Comparison of ENCODE assay signal across 1 cellular context in the genomic region with DNA sequence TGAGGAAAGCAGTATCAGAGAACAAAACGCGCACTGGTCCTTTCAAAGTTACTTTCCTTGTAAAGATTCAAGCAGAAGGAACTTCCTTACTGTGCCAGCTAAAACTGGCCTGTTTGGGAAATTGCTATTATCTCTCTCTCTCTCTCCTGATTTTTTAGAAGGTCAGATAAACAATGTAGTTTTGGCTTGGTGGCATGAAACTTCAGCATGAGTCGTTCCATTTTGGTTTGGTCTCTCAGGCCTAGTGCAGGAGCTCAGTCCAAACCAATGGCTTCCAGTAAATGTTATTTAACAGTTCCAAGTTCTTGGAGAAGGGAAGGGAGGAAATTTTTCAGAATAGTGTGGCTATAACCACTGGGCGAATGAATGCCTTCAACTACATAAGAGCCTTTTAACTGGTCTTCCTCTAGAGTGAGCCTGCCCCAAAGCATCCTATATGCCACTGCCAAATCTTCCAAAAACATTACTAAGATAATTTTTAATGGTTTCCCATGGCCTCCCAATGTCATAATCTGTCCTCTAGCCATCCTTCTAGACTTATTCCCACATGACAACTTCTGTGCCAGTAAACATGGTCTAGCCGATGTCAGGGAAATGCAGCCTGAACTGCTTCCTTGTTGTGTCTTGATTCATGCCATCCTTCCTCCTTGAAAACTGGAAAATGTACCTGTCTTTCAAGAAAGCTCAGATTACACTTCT.
TF ChIP-seq lines count a peak whose summit lies in the region.

No MANE protein-coding gene starts in this region.

TF ChIP-seq in K562, 482 proteins besides CTCF, POLR2A, EP300 and RAD21 (continued from another document and continues in another):
- TF ChIP-seq ZBTB11 (CRISPR knock-in tag; IDR thresholded peaks at IDR 0.05) = peak in 1 of 3 experiments; percentile 63; a peak in 2 of 6 replicates
- TF ChIP-seq PTTG1 (tag; IDR thresholded peaks at IDR 0.05; ENCODE audit: low read depth) = peak; percentile 73
- 0 out of 2 replicates have a peak, but pooled peaks have one; percentile 58 for TF ChIP-seq ZNF23 (CRISPR knock-in tag; IDR thresholded peaks at IDR 0.05)
- TF ChIP-seq HDAC2 (IDR thresholded peaks at IDR 0.05) = peak; percentile 27; the same call in 1 of the 2 replicates
- no peak for TF ChIP-seq KDM4B (IDR thresholded peaks at IDR 0.05; ENCODE audit: borderline replicate concordance in 2 of 2, low read depth in 1 of 2)
- TF ChIP-seq, protein P1, sequence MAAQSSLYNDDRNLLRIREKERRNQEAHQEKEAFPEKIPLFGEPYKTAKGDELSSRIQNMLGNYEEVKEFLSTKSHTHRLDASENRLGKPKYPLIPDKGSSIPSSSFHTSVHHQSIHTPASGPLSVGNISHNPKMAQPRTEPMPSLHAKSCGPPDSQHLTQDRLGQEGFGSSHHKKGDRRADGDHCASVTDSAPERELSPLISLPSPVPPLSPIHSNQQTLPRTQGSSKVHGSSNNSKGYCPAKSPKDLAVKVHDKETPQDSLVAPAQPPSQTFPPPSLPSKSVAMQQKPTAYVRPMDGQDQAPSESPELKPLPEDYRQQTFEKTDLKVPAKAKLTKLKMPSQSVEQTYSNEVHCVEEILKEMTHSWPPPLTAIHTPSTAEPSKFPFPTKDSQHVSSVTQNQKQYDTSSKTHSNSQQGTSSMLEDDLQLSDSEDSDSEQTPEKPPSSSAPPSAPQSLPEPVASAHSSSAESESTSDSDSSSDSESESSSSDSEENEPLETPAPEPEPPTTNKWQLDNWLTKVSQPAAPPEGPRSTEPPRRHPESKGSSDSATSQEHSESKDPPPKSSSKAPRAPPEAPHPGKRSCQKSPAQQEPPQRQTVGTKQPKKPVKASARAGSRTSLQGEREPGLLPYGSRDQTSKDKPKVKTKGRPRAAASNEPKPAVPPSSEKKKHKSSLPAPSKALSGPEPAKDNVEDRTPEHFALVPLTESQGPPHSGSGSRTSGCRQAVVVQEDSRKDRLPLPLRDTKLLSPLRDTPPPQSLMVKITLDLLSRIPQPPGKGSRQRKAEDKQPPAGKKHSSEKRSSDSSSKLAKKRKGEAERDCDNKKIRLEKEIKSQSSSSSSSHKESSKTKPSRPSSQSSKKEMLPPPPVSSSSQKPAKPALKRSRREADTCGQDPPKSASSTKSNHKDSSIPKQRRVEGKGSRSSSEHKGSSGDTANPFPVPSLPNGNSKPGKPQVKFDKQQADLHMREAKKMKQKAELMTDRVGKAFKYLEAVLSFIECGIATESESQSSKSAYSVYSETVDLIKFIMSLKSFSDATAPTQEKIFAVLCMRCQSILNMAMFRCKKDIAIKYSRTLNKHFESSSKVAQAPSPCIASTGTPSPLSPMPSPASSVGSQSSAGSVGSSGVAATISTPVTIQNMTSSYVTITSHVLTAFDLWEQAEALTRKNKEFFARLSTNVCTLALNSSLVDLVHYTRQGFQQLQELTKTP (IDR thresholded peaks at IDR 0.05; ENCODE audit: low read depth in 1 of 2, partially characterized antibody in 2 of 2) = peak in 1 of 2 experiments; percentile 27
- no peak for TF ChIP-seq BMI1 (IDR thresholded peaks at IDR 0.05; ENCODE audit: low read length)
- TF ChIP-seq ZNF395 (CRISPR knock-in tag; IDR thresholded peaks at IDR 0.05) = peak; percentile 89; the same call in 1 of the 2 replicates
- TF ChIP-seq NR2C1 (IDR thresholded peaks at IDR 0.05) = no peak
- TF ChIP-seq NR2C1 (tag; IDR thresholded peaks at IDR 0.05) = peak; percentile 83
- TF ChIP-seq HNRNPK (IDR thresholded peaks at IDR 0.05; ENCODE audit: low read depth, low read length, poor library complexity, severe bottlenecking) = no peak
- TF ChIP-seq GATAD2A (IDR thresholded peaks at IDR 0.05) = peak; percentile 74; the same call in 1 of the 2 replicates
- peak; percentile 50; the same call in 1 of the 2 replicates for TF ChIP-seq DPF2 (IDR thresholded peaks at IDR 0.05)
- TF ChIP-seq KAT8 (IDR thresholded peaks at IDR 0.05; ENCODE audit: low read depth) = no peak
- TF ChIP-seq BACH1 (tag; IDR thresholded peaks at IDR 0.05) = peak; percentile 89
- no peak for TF ChIP-seq KDM2B (CRISPR knock-in tag; IDR thresholded peaks at IDR 0.05)
- TF ChIP-seq VEZF1 (CRISPR knock-in tag; IDR thresholded peaks at IDR 0.05) = 0 out of 2 replicates have a peak, but pooled peaks have one; percentile 24
- TF ChIP-seq CXXC5 (CRISPR knock-in tag; IDR thresholded peaks at IDR 0.05) = peak; percentile 62
- peak; percentile 77; the same call in 1 of the 2 replicates for TF ChIP-seq JUND (IDR thresholded peaks at IDR 0.05; ENCODE audit: borderline replicate concordance, low read depth, low read length)
- peak; percentile 79; the same call in 2 of the 3 replicates for TF ChIP-seq JUND (tag; IDR thresholded peaks at IDR 0.05; ENCODE audit: borderline replicate concordance, low read depth, low read length)
- peak; percentile 87 for TF ChIP-seq ZNF644 (tag; IDR thresholded peaks at IDR 0.05; ENCODE audit: low read depth)
- TF ChIP-seq ZNF740 (CRISPR knock-in tag; IDR thresholded peaks at IDR 0.05) = no peak
- TF ChIP-seq ZNF740 (tag; IDR thresholded peaks at IDR 0.05) = peak in 1 of 2 experiments; percentile 80; a peak in 1 of 4 replicates
- TF ChIP-seq ZNF589 (CRISPR knock-in tag; IDR thresholded peaks at IDR 0.05; ENCODE audit: low read depth) = peak; percentile 95
- no peak for TF ChIP-seq MCM5 (IDR thresholded peaks at IDR 0.05; ENCODE audit: low read depth)
- TF ChIP-seq POLR3A (IDR thresholded peaks at IDR 0.05; ENCODE audit: borderline replicate concordance, extremely low read depth, insufficient read depth, insufficient read length) = no peak
- TF ChIP-seq MECOM (CRISPR knock-in tag; IDR thresholded peaks at IDR 0.05) = peak; percentile 63; the same call in 1 of the 2 replicates
- TF ChIP-seq DDX20 (tag; IDR thresholded peaks at IDR 0.05; ENCODE audit: low read depth) = peak; percentile 80
- TF ChIP-seq, protein P2, sequence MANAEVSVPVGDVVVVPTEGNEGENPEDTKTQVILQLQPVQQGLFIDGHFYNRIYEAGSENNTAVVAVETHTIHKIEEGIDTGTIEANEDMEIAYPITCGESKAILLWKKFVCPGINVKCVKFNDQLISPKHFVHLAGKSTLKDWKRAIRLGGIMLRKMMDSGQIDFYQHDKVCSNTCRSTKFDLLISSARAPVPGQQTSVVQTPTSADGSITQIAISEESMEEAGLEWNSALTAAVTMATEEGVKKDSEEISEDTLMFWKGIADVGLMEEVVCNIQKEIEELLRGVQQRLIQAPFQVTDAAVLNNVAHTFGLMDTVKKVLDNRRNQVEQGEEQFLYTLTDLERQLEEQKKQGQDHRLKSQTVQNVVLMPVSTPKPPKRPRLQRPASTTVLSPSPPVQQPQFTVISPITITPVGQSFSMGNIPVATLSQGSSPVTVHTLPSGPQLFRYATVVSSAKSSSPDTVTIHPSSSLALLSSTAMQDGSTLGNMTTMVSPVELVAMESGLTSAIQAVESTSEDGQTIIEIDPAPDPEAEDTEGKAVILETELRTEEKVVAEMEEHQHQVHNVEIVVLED (CRISPR knock-in tag; IDR thresholded peaks at IDR 0.05) = no peak
- TF ChIP-seq ZBTB17 (CRISPR knock-in tag; IDR thresholded peaks at IDR 0.05) = peak; percentile 63; the same call in 1 of the 2 replicates
- TF ChIP-seq ZFX (CRISPR knock-in tag; IDR thresholded peaks at IDR 0.05) = peak; percentile 59
- TF ChIP-seq ZBTB2 (IDR thresholded peaks at IDR 0.05) = peak; percentile 49; the same call in 1 of the 2 replicates
- TF ChIP-seq NCOR1 (IDR thresholded peaks at IDR 0.05) = peak; percentile 19; the same call in 1 of the 2 replicates
- TF ChIP-seq, protein P3, sequence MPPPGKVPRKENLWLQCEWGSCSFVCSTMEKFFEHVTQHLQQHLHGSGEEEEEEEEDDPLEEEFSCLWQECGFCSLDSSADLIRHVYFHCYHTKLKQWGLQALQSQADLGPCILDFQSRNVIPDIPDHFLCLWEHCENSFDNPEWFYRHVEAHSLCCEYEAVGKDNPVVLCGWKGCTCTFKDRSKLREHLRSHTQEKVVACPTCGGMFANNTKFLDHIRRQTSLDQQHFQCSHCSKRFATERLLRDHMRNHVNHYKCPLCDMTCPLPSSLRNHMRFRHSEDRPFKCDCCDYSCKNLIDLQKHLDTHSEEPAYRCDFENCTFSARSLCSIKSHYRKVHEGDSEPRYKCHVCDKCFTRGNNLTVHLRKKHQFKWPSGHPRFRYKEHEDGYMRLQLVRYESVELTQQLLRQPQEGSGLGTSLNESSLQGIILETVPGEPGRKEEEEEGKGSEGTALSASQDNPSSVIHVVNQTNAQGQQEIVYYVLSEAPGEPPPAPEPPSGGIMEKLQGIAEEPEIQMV (tag; conservative IDR thresholded peaks at IDR 0.05; ENCODE audit: low read depth) = peak; percentile 72; the same call in 1 of the 2 replicates
- TF ChIP-seq MAZ (CRISPR knock-in tag; conservative IDR thresholded peaks at IDR 0.05 in 1 of 2, IDR thresholded peaks at IDR 0.05 in 1 of 2) = 0 out of 4 replicates have a peak, but pooled peaks of 1 of the 2 experiments have one; percentile 20
- peak; percentile 91 for TF ChIP-seq ZNF583 (CRISPR knock-in tag; IDR thresholded peaks at IDR 0.05)
- peak; percentile 60; the same call in 1 of the 2 replicates for TF ChIP-seq ZNF449 (CRISPR knock-in tag; IDR thresholded peaks at IDR 0.05)
- peak; percentile 63; the same call in 1 of the 2 replicates for TF ChIP-seq ZNF140 (CRISPR knock-in tag; IDR thresholded peaks at IDR 0.05)
- 0 out of 2 replicates have a peak, but pooled peaks have one; percentile 1 for TF ChIP-seq MAFK (IDR thresholded peaks at IDR 0.05; ENCODE audit: low read length)
- peak; percentile 86 for TF ChIP-seq ZNF584 (CRISPR knock-in tag; IDR thresholded peaks at IDR 0.05; ENCODE audit: low read depth)
- peak; percentile 81 for TF ChIP-seq ZNF766 (CRISPR knock-in tag; conservative IDR thresholded peaks at IDR 0.05)
- TF ChIP-seq SREBF1 (IDR thresholded peaks at IDR 0.05; ENCODE audit: borderline replicate concordance, low read depth, low read length) = no peak
